9 cellular contexts compared by ENCODE assay signal in the genomic region with DNA sequence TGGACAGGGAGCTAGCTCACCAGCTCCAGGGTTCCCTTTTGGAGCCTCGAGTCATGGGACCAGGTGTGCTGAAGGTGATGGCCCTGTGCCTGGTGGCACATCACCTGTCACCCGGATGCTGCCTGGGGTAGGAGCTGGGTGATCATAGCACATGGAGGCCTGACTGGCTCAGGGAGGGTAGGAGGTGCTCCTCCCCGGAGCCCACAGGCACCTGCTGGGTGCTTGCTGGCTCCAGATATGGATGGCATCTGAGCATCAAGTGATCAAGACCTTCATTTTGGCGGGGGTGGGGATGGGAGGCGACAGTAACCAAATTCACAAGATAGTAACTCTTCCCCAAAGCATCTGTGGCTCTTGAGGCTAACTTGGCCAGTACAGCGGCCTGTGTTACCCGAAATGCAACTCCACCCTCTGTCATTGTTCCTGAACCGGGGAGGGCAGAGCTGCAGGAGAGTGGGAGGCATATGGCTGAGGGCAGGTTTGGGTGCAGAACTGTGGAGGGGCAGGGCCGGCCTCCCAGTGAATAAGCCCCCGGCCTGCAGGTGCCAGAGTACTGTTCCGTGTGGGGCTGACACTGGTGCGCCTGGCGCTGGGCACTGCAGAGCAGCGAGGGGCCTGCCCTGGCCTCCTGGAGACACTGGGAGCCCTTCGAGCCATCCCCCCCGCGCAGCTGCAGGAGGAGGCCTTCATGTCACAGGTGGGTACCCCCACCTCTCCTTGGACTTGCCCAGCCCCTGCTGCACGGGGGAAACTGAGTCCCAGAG. TPM values are rescaled to one million over a fixed set of nuclear protein-coding genes. Genes with fewer than 3 reads are reported as not detected.
DNase-seq lines count a peak whose midpoint lies in the region; ATAC-seq and TF ChIP-seq lines count a peak whose summit lies in the region.
"Had no signal": no experiment of that assay in that cellular context is flagged by ENCODE, and none has a peak within 500 bp of the region (broad histone marks: within the 10 kb centered on the region; RNA-seq: fewer than 3 reads in every experiment).

No MANE protein-coding gene starts in this region.

- ATAC-seq in HG03432 (IDR thresholded peaks at IDR 0.05; ENCODE audit: unreplicated experiment): peak; percentile 4

- WGBS in neuronal stem cell (ENCODE audit: extremely low coverage in 2 of 2, insufficient read length in 2 of 2, insufficient replicate concordance in 1 of 2), 2 donors: no CpG with 5 or more reads among the region's 18 CpGs
- 30 to 100% methylated on average over 1 to 3 of the region's 18 CpGs for WGBS in esophagus squamous epithelium, 2 donors

- peak overlapping the region; percentile 92 for H2AK5ac ChIP-seq in neuronal stem cell (ENCODE audit: low read depth, low read length)

- no peak overlapping the region for H3K14ac ChIP-seq in neuronal stem cell (ENCODE audit: low read length)

- TF ChIP-seq CTCF in Caco-2 (IDR thresholded peaks at IDR 0.05; ENCODE audit: insufficient read depth in 1 of 2, low read depth in 1 of 2, low read length in 1 of 2, severe bottlenecking in 1 of 2, unreplicated experiment in 1 of 2) (no peak), esophagus squamous epithelium (IDR thresholded peaks at IDR 0.05) (no peak)

- H3K9ac ChIP-seq in neuronal stem cell (ENCODE audit: low read depth, low read length, poor library complexity): peak overlapping the region; percentile 37

- peaks cover 2% of the 10 kb centered on the region for H3K79me1 ChIP-seq in neuronal stem cell (ENCODE audit: low read depth, low read length)

- CTCF ChIA-PET in Caco-2 (lab: Charles Lee): interaction anchor here (1.4 kb wide), 1 partner anchor 60 kb away, joined by 3 read pairs; the partner anchor contains the start of gene TMEM134

- no peaks in the 10 kb centered on the region for H3K36me3 ChIP-seq in Caco-2 (ENCODE audit: control insufficient read depth, insufficient read depth, low read length)
- no peaks in the 10 kb centered on the region for H3K36me3 ChIP-seq in neuronal stem cell (replicated peaks in 1 of 2; ENCODE audit: control insufficient read depth in 2 of 2, insufficient read depth in 2 of 2, low read length in 2 of 2)
- H3K36me3 ChIP-seq in esophagus squamous epithelium: no peaks in the 10 kb centered on the region

- no peak overlapping the region for H3K27ac ChIP-seq in neuronal stem cell (replicated peaks; ENCODE audit: low read length)
- peak overlapping the region in 2 of 4 donors; percentile 29 to 65 for H3K27ac ChIP-seq in esophagus squamous epithelium

- H2BK5ac ChIP-seq in neuronal stem cell (ENCODE audit: low read length): peak overlapping the region; percentile 57

- peak overlapping the region; percentile 40 for H3K18ac ChIP-seq in neuronal stem cell (ENCODE audit: low read length)

- H3K27me3 ChIP-seq in Caco-2 (replicated peaks; ENCODE audit: control insufficient read depth, insufficient read depth, low read length) (no peaks in the 10 kb centered on the region), neuronal stem cell (ENCODE audit: control insufficient read depth in 3 of 3, insufficient read depth in 3 of 3, low read depth in 1 of 3, low read length in 3 of 3) (no peaks in the 10 kb centered on the region), esophagus squamous epithelium (peaks cover 0 to 88% (median 0%) of the 10 kb centered on the region in 4 donors)

- DNase-seq in Caco-2 (no peak), neuronal stem cell (ENCODE audit: low spot score) (no peak), esophagus squamous epithelium (lab: John Stamatoyannopoulos, UW) (no peak), NCI-H82 treated with DMSO at 0.1 percent for 48 hours (lab: John Stamatoyannopoulos, UW; ENCODE audit: unreplicated experiment) (no peak), NCI-H1436 (lab: John Stamatoyannopoulos, UW) (no peak), OCI-M1 (lab: John Stamatoyannopoulos, UW) (no peak)
- no peak for DNase-seq in activated T-helper 1 cell treated with anti-CD3 and anti-CD28 coated beads, Interleukin-12 subunit alpha, Interleukin-12 subunit beta, Interleukin-2, Interleukin-4 antibody, amounts not matched to agents 30 ng/mL and 10 ng/mL and 1 ng/mL, durations not matched to agents 14 hours and 24 hours and 36 hours (ENCODE audit: low spot score)
- DNase-seq: IMR-90 had no signal

- H4K91ac ChIP-seq in neuronal stem cell (ENCODE audit: low read depth, low read length, poor library complexity): peak overlapping the region; percentile 48

- no peak overlapping the region for H3K4me3 ChIP-seq in Caco-2 (ENCODE audit: low read depth, low read length)
- no peak overlapping the region for H3K4me3 ChIP-seq in neuronal stem cell (ENCODE audit: low read length in 2 of 2)
- no peak overlapping the region for H3K4me3 ChIP-seq in esophagus squamous epithelium

- no peak for TF ChIP-seq POLR2A in esophagus squamous epithelium (IDR thresholded peaks at IDR 0.05)

- intact Hi-C loops in Caco-2 (cut with micrococcal nuclease; ENCODE audit: unreplicated experiment) (no loop called here), esophagus squamous epithelium (cut with DNase I) (no loop called here)
- intact Hi-C loops in activated T-helper 1 cell treated with anti-CD3 and anti-CD28 coated beads, Interleukin-12 subunit alpha, Interleukin-12 subunit beta, Interleukin-2, Interleukin-4 antibody, amounts not matched to agents 30 ng/mL and 10 ng/mL and 1 ng/mL, durations not matched to agents 14 hours and 24 hours and 36 hours (cut with micrococcal nuclease): loop anchor here (1.0 to 10.0 kb wide), 4 partner anchors 13 to 1554 kb away; partner anchors contain the start of genes CFL1, CHKA and NDUFV1

- no peak overlapping the region for H3K4ac ChIP-seq in neuronal stem cell (ENCODE audit: low read length)

- peak overlapping the region; percentile 21 for H3K27ac Mint-ChIP-seq in Caco-2 (ENCODE audit: unreplicated experiment)
- H3K27ac Mint-ChIP-seq in activated T-helper 1 cell treated with anti-CD3 and anti-CD28 coated beads, Interleukin-12 subunit alpha, Interleukin-12 subunit beta, Interleukin-2, Interleukin-4 antibody, amounts not matched to agents 30 ng/mL and 10 ng/mL and 1 ng/mL, durations not matched to agents 14 hours and 24 hours and 36 hours: peak overlapping the region; percentile 92

- H2BK12ac ChIP-seq in neuronal stem cell (ENCODE audit: low read length): peak overlapping the region; percentile 32

- no peaks in the 10 kb centered on the region for H3K9me3 Mint-ChIP-seq in Caco-2 (ENCODE audit: unreplicated experiment)
- no peaks in the 10 kb centered on the region for H3K9me3 Mint-ChIP-seq in activated T-helper 1 cell treated with anti-CD3 and anti-CD28 coated beads, Interleukin-12 subunit alpha, Interleukin-12 subunit beta, Interleukin-2, Interleukin-4 antibody, amounts not matched to agents 30 ng/mL and 10 ng/mL and 1 ng/mL, durations not matched to agents 14 hours and 24 hours and 36 hours

- H2BK120ac ChIP-seq in neuronal stem cell (ENCODE audit: low read depth, low read length): peak overlapping the region; percentile 49

- H3K23ac ChIP-seq in neuronal stem cell (ENCODE audit: low read depth, low read length, poor library complexity): no peak overlapping the region

- no peak overlapping the region for H2AFZ ChIP-seq in neuronal stem cell (ENCODE audit: low read length)

- H3K4me1 ChIP-seq in Caco-2 (no peaks in the 10 kb centered on the region), neuronal stem cell (ENCODE audit: control insufficient read depth in 2 of 2, insufficient read depth in 1 of 2, low read depth in 1 of 2, low read length in 2 of 2) (peaks cover 14 to 15% of the 10 kb centered on the region in 2 donors), esophagus squamous epithelium (peaks cover 0 to 56% (median under 1%) of the 10 kb centered on the region in 3 donors)

- BruUV-seq in Caco-2 (replicated peaks; lab: Mats Ljungman, UMichigan): no TSS peak

- H4K8ac ChIP-seq in neuronal stem cell (ENCODE audit: low read depth, low read length): no peak overlapping the region

- H3K27me3 Mint-ChIP-seq in Caco-2 (ENCODE audit: insufficient read depth, unreplicated experiment): no peaks in the 10 kb centered on the region
- peaks cover 2% of the 10 kb centered on the region for H3K27me3 Mint-ChIP-seq in activated T-helper 1 cell treated with anti-CD3 and anti-CD28 coated beads, Interleukin-12 subunit alpha, Interleukin-12 subunit beta, Interleukin-2, Interleukin-4 antibody, amounts not matched to agents 30 ng/mL and 10 ng/mL and 1 ng/mL, durations not matched to agents 14 hours and 24 hours and 36 hours (ENCODE audit: insufficient read depth)

- POLR2A ChIA-PET in Caco-2 (lab: Charles Lee): interaction anchor here (0.6 kb wide), 1 partner anchor 1415 kb away, joined by 8 read pairs; no protein-coding TSS in a partner anchor

- H2BK15ac ChIP-seq in neuronal stem cell (ENCODE audit: low read length): peak overlapping the region; percentile 47

- H3K4me2 ChIP-seq in neuronal stem cell (ENCODE audit: insufficient read depth, low read length, poor library complexity, severe bottlenecking): no peak overlapping the region

- no peak overlapping the region for H3K4me3 Mint-ChIP-seq in Caco-2 (ENCODE audit: unreplicated experiment)
- H3K4me3 Mint-ChIP-seq in activated T-helper 1 cell treated with anti-CD3 and anti-CD28 coated beads, Interleukin-12 subunit alpha, Interleukin-12 subunit beta, Interleukin-2, Interleukin-4 antibody, amounts not matched to agents 30 ng/mL and 10 ng/mL and 1 ng/mL, durations not matched to agents 14 hours and 24 hours and 36 hours: peak overlapping the region; percentile 88

- H3K36me3 Mint-ChIP-seq in Caco-2 (ENCODE audit: insufficient read depth, unreplicated experiment): peaks cover 9% of the 10 kb centered on the region
- H3K36me3 Mint-ChIP-seq in activated T-helper 1 cell treated with anti-CD3 and anti-CD28 coated beads, Interleukin-12 subunit alpha, Interleukin-12 subunit beta, Interleukin-2, Interleukin-4 antibody, amounts not matched to agents 30 ng/mL and 10 ng/mL and 1 ng/mL, durations not matched to agents 14 hours and 24 hours and 36 hours (ENCODE audit: low read depth): peaks cover 34% of the 10 kb centered on the region

- peaks cover 7% of the 10 kb centered on the region for H3K4me1 Mint-ChIP-seq in Caco-2 (ENCODE audit: low read depth, unreplicated experiment)
- H3K4me1 Mint-ChIP-seq in activated T-helper 1 cell treated with anti-CD3 and anti-CD28 coated beads, Interleukin-12 subunit alpha, Interleukin-12 subunit beta, Interleukin-2, Interleukin-4 antibody, amounts not matched to agents 30 ng/mL and 10 ng/mL and 1 ng/mL, durations not matched to agents 14 hours and 24 hours and 36 hours (ENCODE audit: low read depth): peaks cover 77% of the 10 kb centered on the region

- H3K9me3 ChIP-seq in Caco-2 (no peaks in the 10 kb centered on the region), neuronal stem cell (replicated peaks in 1 of 2; ENCODE audit: control insufficient read depth in 2 of 2, insufficient read depth in 1 of 2, low read depth in 1 of 2, low read length in 2 of 2) (no peaks in the 10 kb centered on the region), esophagus squamous epithelium (no peaks in the 10 kb centered on the region)

RNA-seq across cellular contexts. Expression of gene TBC1D10C, which starts 4.7 kb away (rescaled TPM):
- total RNA-seq in Caco-2 (2022) (0.26 TPM in 1 of 2 replicates, not detected in the other), esophagus squamous epithelium (1 to 10 TPM; 1.7 to 7.2 (median 3.5) TPM)
- 131 and 135 TPM in 2 replicates for total RNA-seq in activated T-helper 1 cell treated with anti-CD3 and anti-CD28 coated beads, Interleukin-12 subunit alpha, Interleukin-12 subunit beta, Interleukin-2, Interleukin-4 antibody, amounts not matched to agents 30 ng/mL and 10 ng/mL and 1 ng/mL, durations not matched to agents 14 hours and 24 hours and 36 hours
- polyA plus RNA-seq in neuronal stem cell (2013, experiment 1 of 2): 0.36 TPM
- polyA plus RNA-seq in neuronal stem cell (2013, experiment 2 of 2): 0.53 TPM

RNA-seq across cellular contexts. Expression of gene CARNS1, which starts 6.9 kb away (rescaled TPM):
- total RNA-seq in Caco-2 (2022): 0.09 and 0.28 TPM in 2 replicates
- total RNA-seq in activated T-helper 1 cell treated with anti-CD3 and anti-CD28 coated beads, Interleukin-12 subunit alpha, Interleukin-12 subunit beta, Interleukin-2, Interleukin-4 antibody, amounts not matched to agents 30 ng/mL and 10 ng/mL and 1 ng/mL, durations not matched to agents 14 hours and 24 hours and 36 hours: 0.62 and 0.81 TPM in 2 replicates
- 0.11 TPM for polyA plus RNA-seq in neuronal stem cell (2013, experiment 1 of 2)
- polyA plus RNA-seq in neuronal stem cell (2013, experiment 2 of 2): 0.10 TPM
- under 1 TPM; 0.09 to 0.76 (median 0.25) TPM for total RNA-seq in esophagus squamous epithelium

RNA-seq across cellular contexts. Expression of gene PPP1CA, which starts 7.0 kb away (rescaled TPM):
- total RNA-seq in Caco-2 (2022) (384 and 389 TPM in 2 replicates), esophagus squamous epithelium (100 to 1,000 TPM; 146 to 202 (median 185) TPM)
- total RNA-seq in activated T-helper 1 cell treated with anti-CD3 and anti-CD28 coated beads, Interleukin-12 subunit alpha, Interleukin-12 subunit beta, Interleukin-2, Interleukin-4 antibody, amounts not matched to agents 30 ng/mL and 10 ng/mL and 1 ng/mL, durations not matched to agents 14 hours and 24 hours and 36 hours: 260 and 263 TPM in 2 replicates
- polyA plus RNA-seq in neuronal stem cell (2013, experiment 1 of 2): 114 TPM
- polyA plus RNA-seq in neuronal stem cell (2013, experiment 2 of 2): 112 TPM

RNA-seq across cellular contexts. Expression of gene RAD9A, which starts 16.8 kb away (rescaled TPM):
- total RNA-seq in Caco-2 (2022) (55.1 and 63.5 TPM in 2 replicates), esophagus squamous epithelium (10 to 100 TPM; 10.6 to 18.3 (median 12.7) TPM)
- total RNA-seq in activated T-helper 1 cell treated with anti-CD3 and anti-CD28 coated beads, Interleukin-12 subunit alpha, Interleukin-12 subunit beta, Interleukin-2, Interleukin-4 antibody, amounts not matched to agents 30 ng/mL and 10 ng/mL and 1 ng/mL, durations not matched to agents 14 hours and 24 hours and 36 hours: 30.7 and 31.6 TPM in 2 replicates
- polyA plus RNA-seq in neuronal stem cell (2013, experiment 1 of 2): 29.1 TPM
- polyA plus RNA-seq in neuronal stem cell (2013, experiment 2 of 2): 29.1 TPM

RNA-seq across cellular contexts. Expression of gene RPS6KB2, which starts 19.7 kb away (rescaled TPM):
- total RNA-seq in Caco-2 (2022) (109 and 116 TPM in 2 replicates), esophagus squamous epithelium (100 to 1,000 TPM in 3 of 4 donors, 10 to 100 TPM in 1; 67.5 to 121 (median 113) TPM)
- 84.1 and 86.2 TPM in 2 replicates for total RNA-seq in activated T-helper 1 cell treated with anti-CD3 and anti-CD28 coated beads, Interleukin-12 subunit alpha, Interleukin-12 subunit beta, Interleukin-2, Interleukin-4 antibody, amounts not matched to agents 30 ng/mL and 10 ng/mL and 1 ng/mL, durations not matched to agents 14 hours and 24 hours and 36 hours
- polyA plus RNA-seq in neuronal stem cell (2013, experiment 1 of 2): 26.4 TPM
- 24.3 TPM for polyA plus RNA-seq in neuronal stem cell (2013, experiment 2 of 2)

Comparison
In these comparisons a context has a peak if more than half of its experiments do, and no peak if none do; other contexts are left out.
1. RNA of gene TBC1D10C, which starts 4.7 kb away (total RNA-seq): 131 to 135 TPM in activated T-helper 1 cell treated with anti-CD3 and anti-CD28 coated beads, Interleukin-12 subunit alpha, Interleukin-12 subunit beta, Interleukin-2, Interleukin-4 antibody, amounts not matched to agents 30 ng/mL and 10 ng/mL and 1 ng/mL, durations not matched to agents 14 hours and 24 hours and 36 hours; 1.7 to 7.2 TPM in esophagus squamous epithelium and 0.26 TPM in Caco-2; every median in the first group is over 10 times any median in the second.